ENCODE assay signal across 8 cellular contexts in genomic region chr3:169668081-169668956, GRCh38. TPM values are rescaled to one million over a fixed set of nuclear protein-coding genes. Genes with fewer than 3 reads are reported as not detected.
A peak's percentile ranks its signal among the peaks of the same experiment; 100 is the strongest.
DNase-seq lines count a peak whose midpoint lies in the region; ATAC-seq and TF ChIP-seq lines count a peak whose summit lies in the region.

No MANE protein-coding gene starts in this region.

- no CpG with 5 or more reads among the region's 58 CpGs for WGBS in trophoblast cell (ENCODE audit: extremely low coverage, insufficient coverage, insufficient read length)

- H3K4me1 ChIP-seq in trophoblast cell (ENCODE audit: control insufficient read depth in 1 of 2, insufficient read depth in 2 of 2, low read length in 2 of 2): peaks cover 2 to 11% of the 10 kb centered on the region in 2 experiments

- TF ChIP-seq CTCF in WERI-Rb-1 (IDR thresholded peaks at IDR 0.05; ENCODE audit: low read depth, low read length): no peak

- H4K8ac ChIP-seq in trophoblast cell (ENCODE audit: low read depth, low read length): peak overlapping the region; percentile 47

- peak; percentile 42 for ATAC-seq in HG03354 (IDR thresholded peaks at IDR 0.05; ENCODE audit: poor library complexity, severe bottlenecking, unreplicated experiment)
- no peak for ATAC-seq in GM19324 (IDR thresholded peaks at IDR 0.05; ENCODE audit: low FRiP score, unreplicated experiment)

- H2AFZ ChIP-seq in trophoblast cell (ENCODE audit: insufficient read depth, low read length, poor library complexity): peak overlapping the region; percentile 73

- no peak overlapping the region for H3K27ac ChIP-seq in WERI-Rb-1
- H3K27ac ChIP-seq in trophoblast cell (ENCODE audit: low read depth, low read length): no peak overlapping the region

- H3K9me3 ChIP-seq in WERI-Rb-1 (ENCODE audit: severe bottlenecking) (no peaks in the 10 kb centered on the region), trophoblast cell (ENCODE audit: insufficient read depth, low read depth, low read length) (no peaks in the 10 kb centered on the region)

- peak overlapping the region; percentile 33 for H2BK120ac ChIP-seq in trophoblast cell (ENCODE audit: insufficient read depth, low read length, poor library complexity)

- H3K79me2 ChIP-seq in trophoblast cell (ENCODE audit: control insufficient read depth, insufficient read depth, low read length, poor library complexity): peaks cover 2% of the 10 kb centered on the region

- DNase-seq in ELF-1 (ENCODE audit: low read depth, low spot score): peak; percentile 57
- DNase-seq in WERI-Rb-1: peak; percentile 30
- peak; percentile 43 for DNase-seq in germinal center (ENCODE audit: low spot score)
- peak in 1 of 2 donors; percentile 58 for DNase-seq in trophoblast cell
- no peak for DNase-seq in stimulated activated CD4-positive, alpha-beta T cell treated with anti-CD3 and anti-CD28 coated beads, Interleukin-4, amount 100 ng/mL, for 1 hour
- no peak for DNase-seq in T-helper 9 cell

- no peak overlapping the region for H3K23ac ChIP-seq in trophoblast cell (ENCODE audit: low read length)

- peak overlapping the region; percentile 35 for H3K9ac ChIP-seq in trophoblast cell (ENCODE audit: low read length)

- H3K36me3 ChIP-seq in WERI-Rb-1 (no peaks in the 10 kb centered on the region), trophoblast cell (ENCODE audit: control insufficient read depth in 1 of 2, insufficient read depth in 2 of 2, low read length in 2 of 2) (no peaks in the 10 kb centered on the region)

- H3K27me3 ChIP-seq in WERI-Rb-1 (ENCODE audit: insufficient read depth, low read depth, severe bottlenecking): peaks cover 59% of the 10 kb centered on the region
- peaks cover 34% of the 10 kb centered on the region for H3K27me3 ChIP-seq in trophoblast cell (ENCODE audit: insufficient read depth, low read length)

- H2AK5ac ChIP-seq in trophoblast cell (ENCODE audit: low read length): no peak overlapping the region

- peak overlapping the region; percentile 25 for H2BK5ac ChIP-seq in trophoblast cell (ENCODE audit: low read depth, low read length, poor library complexity)

- peak overlapping the region; percentile 94 for H3K4me2 ChIP-seq in trophoblast cell (ENCODE audit: low read length)

- H3K4me3 ChIP-seq in WERI-Rb-1 (ENCODE audit: low read depth, low read length) (peak overlapping the region; percentile 62), trophoblast cell (ENCODE audit: low read depth, low read length) (peak overlapping the region; percentile 65)

- H3K4ac ChIP-seq in trophoblast cell (ENCODE audit: low read depth, low read length): no peak overlapping the region

- peak overlapping the region; percentile 89 for H3K14ac ChIP-seq in trophoblast cell (ENCODE audit: low read length)

- H2BK12ac ChIP-seq in trophoblast cell (ENCODE audit: low read length): peak overlapping the region; percentile 81

- peaks cover 8% of the 10 kb centered on the region for H3K79me1 ChIP-seq in trophoblast cell (ENCODE audit: low read length)

- H3K18ac ChIP-seq in trophoblast cell (ENCODE audit: low read length): peak overlapping the region; percentile 18

- H4K91ac ChIP-seq in trophoblast cell (ENCODE audit: low read depth, low read length): peak overlapping the region; percentile 84

- H4K12ac ChIP-seq in trophoblast cell (ENCODE audit: low read depth, low read length): peak overlapping the region; percentile 34

RNA-seq across cellular contexts. Expression of gene MECOM, which starts 4.8 kb away (rescaled TPM):
- 8.6 and 8.7 TPM in 2 replicates for polyA plus RNA-seq in trophoblast cell (2013)

Comparison
In these comparisons a context has a peak if more than half of its experiments do, and no peak if none do; other contexts are left out.
1. DNase-seq: peak in ELF-1 (single experiment), WERI-Rb-1 (single experiment) and germinal center (single experiment); none in stimulated activated CD4-positive, alpha-beta T cell treated with anti-CD3 and anti-CD28 coated beads, Interleukin-4, amount 100 ng/mL, for 1 hour (single experiment) and T-helper 9 cell (single experiment).